Comparison of ENCODE assay signal across 7 cellular contexts in the genomic region with DNA sequence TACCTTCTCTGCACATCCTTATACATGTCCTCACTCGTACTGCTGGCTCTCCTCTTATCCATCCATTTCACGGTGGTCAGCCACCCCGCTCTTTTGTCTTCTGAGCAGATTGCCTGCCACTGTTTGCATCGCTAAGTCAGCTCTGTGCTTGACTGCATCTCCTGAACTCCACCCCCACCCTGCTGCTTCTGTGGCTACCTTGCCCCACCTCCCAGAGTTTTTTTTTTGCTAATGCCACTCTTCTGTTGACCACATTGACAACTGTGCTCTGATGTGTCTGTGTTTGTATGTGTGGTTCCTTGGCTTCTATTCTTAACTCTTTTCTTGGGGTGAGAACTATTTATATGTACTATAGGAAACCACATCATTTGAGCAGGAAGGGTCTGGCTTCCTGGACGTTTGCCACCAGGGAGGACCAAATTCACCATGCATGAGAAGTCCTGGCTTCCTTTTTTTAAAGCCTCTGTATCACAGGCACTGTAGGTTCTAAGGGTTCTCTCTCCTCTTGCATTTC. TPM values are rescaled to one million over a fixed set of nuclear protein-coding genes. Genes with fewer than 3 reads are reported as not detected.
DNase-seq lines count a peak whose midpoint lies in the region; ATAC-seq and TF ChIP-seq lines count a peak whose summit lies in the region.

No MANE protein-coding gene starts in this region.

- H3K4me3 ChIP-seq in GM23338, result no peak overlapping the region

- no peaks in the 10 kb centered on the region for H3K36me3 ChIP-seq in GM23338 (ENCODE audit: insufficient read depth)

- H3F3A ChIP-seq in GM23338 (replicated peaks; ENCODE audit: low read depth), result no peaks in the 10 kb centered on the region

- H3K9me3 Mint-ChIP-seq in GM23338 (no peaks in the 10 kb centered on the region; the same call in 2 of the 3 replicates), endothelial cell (ENCODE audit: unreplicated experiment) (no peaks in the 10 kb centered on the region), chondrocyte (ENCODE audit: low read depth) (no peaks in the 10 kb centered on the region), HFFc6 (no peaks in the 10 kb centered on the region)

- peak overlapping the region; percentile 70 for H2AFZ ChIP-seq in GM23338

- ATAC-seq in GM18858 (IDR thresholded peaks at IDR 0.05; ENCODE audit: unreplicated experiment), result peak; percentile 79
- ATAC-seq in GM23338, result peak; percentile 98

- no peaks in the 10 kb centered on the region for H3K79me2 ChIP-seq in GM23338 (replicated peaks; ENCODE audit: insufficient read depth)

- H3K27me3 Mint-ChIP-seq in GM23338 (ENCODE audit: insufficient read depth, low read depth, poor library complexity) (peaks cover 2% of the 10 kb centered on the region), endothelial cell (ENCODE audit: unreplicated experiment) (no peaks in the 10 kb centered on the region), chondrocyte (ENCODE audit: low read depth) (no peaks in the 10 kb centered on the region), HFFc6 (ENCODE audit: insufficient read depth) (no peaks in the 10 kb centered on the region; the same call in 1 of the 2 replicates)

- no peaks in the 10 kb centered on the region for H4K20me1 ChIP-seq in GM23338 (replicated peaks; ENCODE audit: insufficient read depth)

- H3K36me3 Mint-ChIP-seq in GM23338 (ENCODE audit: low read depth) (no peaks in the 10 kb centered on the region), endothelial cell (ENCODE audit: low read depth, unreplicated experiment) (no peaks in the 10 kb centered on the region), chondrocyte (ENCODE audit: low read depth) (no peaks in the 10 kb centered on the region), HFFc6 (ENCODE audit: low read depth) (no peaks in the 10 kb centered on the region)

- no peak overlapping the region for H3K27ac Mint-ChIP-seq in GM23338
- peak overlapping the region; percentile 28 for H3K27ac Mint-ChIP-seq in endothelial cell (ENCODE audit: unreplicated experiment)
- no peak overlapping the region for H3K27ac Mint-ChIP-seq in chondrocyte (ENCODE audit: unreplicated experiment)
- no peak overlapping the region for H3K27ac Mint-ChIP-seq in HFFc6

- no peak overlapping the region for H3K4me2 ChIP-seq in GM23338

- TF ChIP-seq CTCF in GM23338 (conservative IDR thresholded peaks at IDR 0.05; ENCODE audit: low read depth in 2 of 2) (no peak), endothelial cell (IDR thresholded peaks at IDR 0.05; ENCODE audit: unreplicated experiment) (no peak), chondrocyte (IDR thresholded peaks at IDR 0.05) (no peak), HFFc6 (IDR thresholded peaks at IDR 0.05) (no peak)

- H3K27me3 ChIP-seq in GM23338 (ENCODE audit: insufficient read depth), result no peaks in the 10 kb centered on the region

- H3K4me3 Mint-ChIP-seq in GM23338 (no peak overlapping the region), endothelial cell (ENCODE audit: unreplicated experiment) (no peak overlapping the region), chondrocyte (ENCODE audit: unreplicated experiment) (no peak overlapping the region), HFFc6 (no peak overlapping the region)

- peaks cover 17% of the 10 kb centered on the region for H3K4me1 Mint-ChIP-seq in GM23338
- peaks cover 8% of the 10 kb centered on the region for H3K4me1 Mint-ChIP-seq in endothelial cell (ENCODE audit: unreplicated experiment)
- peaks cover 4% of the 10 kb centered on the region for H3K4me1 Mint-ChIP-seq in chondrocyte (ENCODE audit: low read depth)
- peaks cover 25% of the 10 kb centered on the region for H3K4me1 Mint-ChIP-seq in HFFc6 (ENCODE audit: low read depth)

- H3K4me1 ChIP-seq in GM23338 (ENCODE audit: insufficient read depth), result peaks cover 14% of the 10 kb centered on the region; the same call in 1 of the 2 replicates

- no peak overlapping the region for H3K27ac ChIP-seq in GM23338 (ENCODE audit: low read depth)

- peak; percentile 60 for DNase-seq in GM23338 (ENCODE audit: low spot score)
- peak; percentile 23 for DNase-seq in LHCN-M2 (ENCODE audit: low read depth)
- peak; percentile 14 for DNase-seq in endothelial cell (ENCODE audit: low spot score)
- DNase-seq in chondrocyte (ENCODE audit: low spot score), result no peak
- DNase-seq in HFFc6, result no peak
- DNase-seq in NCI-H345 (lab: John Stamatoyannopoulos, UW), result no peak

- H3K9me2 ChIP-seq in GM23338 (ENCODE audit: insufficient read depth), result no peaks in the 10 kb centered on the region

TF ChIP-seq in GM23338, 12 proteins besides CTCF, POLR2A, EP300 and RAD21 (continues in another document):
- TF ChIP-seq, protein P1, sequence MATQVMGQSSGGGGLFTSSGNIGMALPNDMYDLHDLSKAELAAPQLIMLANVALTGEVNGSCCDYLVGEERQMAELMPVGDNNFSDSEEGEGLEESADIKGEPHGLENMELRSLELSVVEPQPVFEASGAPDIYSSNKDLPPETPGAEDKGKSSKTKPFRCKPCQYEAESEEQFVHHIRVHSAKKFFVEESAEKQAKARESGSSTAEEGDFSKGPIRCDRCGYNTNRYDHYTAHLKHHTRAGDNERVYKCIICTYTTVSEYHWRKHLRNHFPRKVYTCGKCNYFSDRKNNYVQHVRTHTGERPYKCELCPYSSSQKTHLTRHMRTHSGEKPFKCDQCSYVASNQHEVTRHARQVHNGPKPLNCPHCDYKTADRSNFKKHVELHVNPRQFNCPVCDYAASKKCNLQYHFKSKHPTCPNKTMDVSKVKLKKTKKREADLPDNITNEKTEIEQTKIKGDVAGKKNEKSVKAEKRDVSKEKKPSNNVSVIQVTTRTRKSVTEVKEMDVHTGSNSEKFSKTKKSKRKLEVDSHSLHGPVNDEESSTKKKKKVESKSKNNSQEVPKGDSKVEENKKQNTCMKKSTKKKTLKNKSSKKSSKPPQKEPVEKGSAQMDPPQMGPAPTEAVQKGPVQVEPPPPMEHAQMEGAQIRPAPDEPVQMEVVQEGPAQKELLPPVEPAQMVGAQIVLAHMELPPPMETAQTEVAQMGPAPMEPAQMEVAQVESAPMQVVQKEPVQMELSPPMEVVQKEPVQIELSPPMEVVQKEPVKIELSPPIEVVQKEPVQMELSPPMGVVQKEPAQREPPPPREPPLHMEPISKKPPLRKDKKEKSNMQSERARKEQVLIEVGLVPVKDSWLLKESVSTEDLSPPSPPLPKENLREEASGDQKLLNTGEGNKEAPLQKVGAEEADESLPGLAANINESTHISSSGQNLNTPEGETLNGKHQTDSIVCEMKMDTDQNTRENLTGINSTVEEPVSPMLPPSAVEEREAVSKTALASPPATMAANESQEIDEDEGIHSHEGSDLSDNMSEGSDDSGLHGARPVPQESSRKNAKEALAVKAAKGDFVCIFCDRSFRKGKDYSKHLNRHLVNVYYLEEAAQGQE (IDR thresholded peaks at IDR 0.05; ENCODE audit: unreplicated experiment), result no peak

RNA-seq across cellular contexts. Expression of a gene that starts 12.8 kb away (rescaled TPM):
- total RNA-seq in GM23338 (2014; rRNA removed; shearing (Covaris generic)), result 10.9 and 11.3 TPM in 2 replicates
- 3.6 and 4.3 TPM in 2 replicates for polyA plus RNA-seq in GM23338 (2016; fragmentation: Nextera tagmentation; extraction: Ambion mirVana)
- total RNA-seq in LHCN-M2 (2014; rRNA removed), result 8.8 and 10.3 TPM in 2 replicates
- 4.3 TPM for polyA plus RNA-seq in LHCN-M2 (2012)
- 15.1 TPM for total RNA-seq in endothelial cell (ENCODE audit: unreplicated experiment)
- 14.9 to 16.5 TPM (median 16.1 TPM) in 3 replicates for total RNA-seq in chondrocyte
- 10 to 100 TPM; 25.4 to 44.5 (median 41.5) TPM for total RNA-seq in HFFc6 (2021; fragmentation: NEBNext Ultra II Directional; extraction: Animal tissue kit (Norgen Biotek cat#: 25700))

Comparison
In these comparisons a context has a peak if more than half of its experiments do, and no peak if none do; other contexts are left out.
1. DNase-seq: peak in GM23338 (single experiment), LHCN-M2 (single experiment) and endothelial cell (single experiment); none in chondrocyte (single experiment), HFFc6 (single experiment) and NCI-H345 (single experiment).